Comparison of ENCODE assay signal across 1 cellular context in the genomic region with DNA sequence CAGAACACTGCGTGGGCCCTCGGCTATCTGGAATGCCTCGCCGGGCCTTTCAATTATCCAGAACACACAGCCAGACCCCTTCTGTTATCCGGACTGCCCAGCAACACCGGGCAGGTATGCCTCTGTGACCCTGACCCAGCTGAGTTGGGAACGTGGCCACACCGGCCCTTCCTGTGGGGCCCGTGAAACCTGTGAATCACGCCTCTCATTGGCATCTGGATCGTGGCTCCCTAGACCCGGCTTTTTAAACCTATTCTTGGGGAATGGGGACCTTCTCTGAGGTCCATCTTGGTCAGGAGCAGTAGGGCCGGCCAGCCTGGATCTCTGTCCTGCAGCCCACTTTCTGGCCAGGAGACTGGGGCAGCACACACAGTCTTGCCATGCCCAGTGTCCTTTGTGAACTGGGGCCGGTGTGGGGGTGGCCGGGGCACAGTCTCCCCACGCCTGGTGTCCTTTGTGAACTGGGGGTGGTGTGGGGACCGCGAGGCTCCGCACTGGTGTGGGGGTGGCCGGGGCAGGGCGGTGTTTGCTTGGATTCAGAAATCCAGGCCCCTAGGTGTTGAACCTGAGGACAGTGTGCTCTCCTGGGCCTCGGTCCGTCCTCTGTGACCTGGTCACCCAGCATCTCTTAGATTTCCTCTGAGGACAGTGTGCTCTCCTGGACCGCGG.
TF ChIP-seq lines count a peak whose summit lies in the region.

No MANE protein-coding gene starts in this region.

TF ChIP-seq in GM23338, 12 proteins besides CTCF, POLR2A, EP300 and RAD21:
- TF ChIP-seq ZNF462 (CRISPR knock-in tag; IDR thresholded peaks at IDR 0.05) = no peak
- no peak for TF ChIP-seq ZNF114 (CRISPR knock-in tag; IDR thresholded peaks at IDR 0.05)
- TF ChIP-seq NANOG (IDR thresholded peaks at IDR 0.05; ENCODE audit: borderline replicate concordance) = no peak
- no peak for TF ChIP-seq CREB1 (CRISPR knock-in tag; IDR thresholded peaks at IDR 0.05; ENCODE audit: low read depth)
- TF ChIP-seq STAT1 (IDR thresholded peaks at IDR 0.05; ENCODE audit: unreplicated experiment) = no peak
- no peak for TF ChIP-seq ETS1 (IDR thresholded peaks at IDR 0.05)
- TF ChIP-seq ZNF331 (CRISPR knock-in tag; IDR thresholded peaks at IDR 0.05; ENCODE audit: low read depth) = no peak
- no peak for TF ChIP-seq EZH2 (IDR thresholded peaks at IDR 0.05; ENCODE audit: low read depth, unreplicated experiment)
- TF ChIP-seq REST (IDR thresholded peaks at IDR 0.05; ENCODE audit: unreplicated experiment) = no peak
- no peak for TF ChIP-seq POLR2AphosphoS5 (IDR thresholded peaks at IDR 0.05; ENCODE audit: low read depth)
- TF ChIP-seq EZH2phosphoT487 (IDR thresholded peaks at IDR 0.05; ENCODE audit: unreplicated experiment) = no peak
- TF ChIP-seq JUNB (IDR thresholded peaks at IDR 0.05; ENCODE audit: unreplicated experiment) = no peak
